ENCODE assay signal across 15 cellular contexts in genomic region chr2:213125646-213126347, GRCh38. TPM values are rescaled to one million over a fixed set of nuclear protein-coding genes. Genes with fewer than 3 reads are reported as not detected.
A peak's percentile ranks its signal among the peaks of the same experiment; 100 is the strongest.
DNase-seq lines count a peak whose midpoint lies in the region; ATAC-seq lines count a peak whose summit lies in the region.
"Had no signal": no experiment of that assay in that cellular context is flagged by ENCODE, and none has a peak within 500 bp of the region (broad histone marks: within the 10 kb centered on the region; RNA-seq: fewer than 3 reads in every experiment).

No MANE protein-coding gene starts in this region.

- H3K27ac Mint-ChIP-seq in activated T-cell treated with anti-CD3 and anti-CD28 coated beads, Interleukin-2, amount 50 U/mL, for 72 hours = peak overlapping the region; percentile 24
- peak overlapping the region; percentile 76 for H3K27ac Mint-ChIP-seq in stimulated activated naive CD8-positive, alpha-beta T cell treated with anti-CD3 and anti-CD28 coated beads, Interleukin-15, Interleukin-2, amounts not matched to agents 100 ng/mL and 50 ng/mL, for 24 hours
- H3K27ac Mint-ChIP-seq: activated naive CD4-positive, alpha-beta T cell treated with anti-CD3 and anti-CD28 coated beads for 36 hours had no signal

- H3K27me3 Mint-ChIP-seq in activated T-cell treated with anti-CD3 and anti-CD28 coated beads, Interleukin-2, amount 50 U/mL, for 72 hours (ENCODE audit: low read depth) = no peaks in the 10 kb centered on the region
- no peaks in the 10 kb centered on the region for H3K27me3 Mint-ChIP-seq in stimulated activated naive CD8-positive, alpha-beta T cell treated with anti-CD3 and anti-CD28 coated beads, Interleukin-15, Interleukin-2, amounts not matched to agents 100 ng/mL and 50 ng/mL, for 24 hours

- no peaks in the 10 kb centered on the region for H3K9me3 Mint-ChIP-seq in activated T-cell treated with anti-CD3 and anti-CD28 coated beads, Interleukin-2, amount 50 U/mL, for 72 hours
- no peaks in the 10 kb centered on the region for H3K9me3 Mint-ChIP-seq in stimulated activated naive CD8-positive, alpha-beta T cell treated with anti-CD3 and anti-CD28 coated beads, Interleukin-15, Interleukin-2, amounts not matched to agents 100 ng/mL and 50 ng/mL, for 24 hours
- H3K9me3 Mint-ChIP-seq: activated naive CD4-positive, alpha-beta T cell treated with anti-CD3 and anti-CD28 coated beads for 36 hours had no signal

- H3K36me3 Mint-ChIP-seq in activated T-cell treated with anti-CD3 and anti-CD28 coated beads, Interleukin-2, amount 50 U/mL, for 72 hours (ENCODE audit: insufficient read depth in 2 of 2) = no peaks in the 10 kb centered on the region
- peaks cover 4% of the 10 kb centered on the region for H3K36me3 Mint-ChIP-seq in stimulated activated naive CD8-positive, alpha-beta T cell treated with anti-CD3 and anti-CD28 coated beads, Interleukin-15, Interleukin-2, amounts not matched to agents 100 ng/mL and 50 ng/mL, for 24 hours (ENCODE audit: low read depth)

- DNase-seq in activated T-cell treated with anti-CD3 and anti-CD28 coated beads, Interleukin-2, amount 50 U/mL, for 72 hours = no peak
- DNase-seq in activated T-cell treated with anti-CD3 and anti-CD28 coated beads, Interleukin-2, amount 50 U/mL, for 48 hours = no peak
- DNase-seq in SKM-1 treated with dmso at 0.1 percent for 144 hours (lab: John Stamatoyannopoulos, UW; ENCODE audit: unreplicated experiment) = peak; percentile 74
- peak; percentile 16 for DNase-seq in fibroblast of gingiva (ENCODE audit: low read depth)
- no peak for DNase-seq in DMS79 (lab: John Stamatoyannopoulos, UW)
- DNase-seq in left lobe of liver (ENCODE audit: low spot score) = no peak
- DNase-seq: activated naive CD4-positive, alpha-beta T cell treated with anti-CD3 and anti-CD28 coated beads for 36 hours; islet precursor cell; NCI-H1694 treated with DMSO at 0.1 percent for 48 hours; stimulated activated CD4-positive, alpha-beta T cell treated with anti-CD3 and anti-CD28 coated beads, Interleukin-4, amount 100 ng/mL, for 24 hours; stimulated activated naive CD4-positive, alpha-beta T cell treated with Interleukin-2 at 50 U/mL for 16 hours had no signal

- H3K4me3 Mint-ChIP-seq in activated T-cell treated with anti-CD3 and anti-CD28 coated beads, Interleukin-2, amount 50 U/mL, for 72 hours = peak overlapping the region in 1 of 2 donors; percentile 38
- no peak overlapping the region for H3K4me3 Mint-ChIP-seq in stimulated activated naive CD8-positive, alpha-beta T cell treated with anti-CD3 and anti-CD28 coated beads, Interleukin-15, Interleukin-2, amounts not matched to agents 100 ng/mL and 50 ng/mL, for 24 hours
- H3K4me3 Mint-ChIP-seq: activated naive CD4-positive, alpha-beta T cell treated with anti-CD3 and anti-CD28 coated beads for 36 hours had no signal

- peaks cover 24% of the 10 kb centered on the region for H3K4me1 Mint-ChIP-seq in activated T-cell treated with anti-CD3 and anti-CD28 coated beads, Interleukin-2, amount 50 U/mL, for 72 hours (ENCODE audit: low read depth)
- H3K4me1 Mint-ChIP-seq in stimulated activated naive CD8-positive, alpha-beta T cell treated with anti-CD3 and anti-CD28 coated beads, Interleukin-15, Interleukin-2, amounts not matched to agents 100 ng/mL and 50 ng/mL, for 24 hours (ENCODE audit: low read depth) = peaks cover 73% of the 10 kb centered on the region

- ATAC-seq in activated T-cell treated with anti-CD3 and anti-CD28 coated beads, Interleukin-2, amount 50 U/mL, for 72 hours (replicated peaks in 1 of 2) = peak; percentile 45 to 67
- no peak for ATAC-seq in left lobe of liver
- ATAC-seq in HG02840 (IDR thresholded peaks at IDR 0.05; ENCODE audit: low FRiP score, unreplicated experiment) = no peak
- ATAC-seq: HepG2 had no signal

RNA-seq across cellular contexts. Expression of gene IKZF2, which starts 25.6 kb away (rescaled TPM):
- total RNA-seq in activated T-cell treated with anti-CD3 and anti-CD28 coated beads, Interleukin-2, amount 50 U/mL, for 72 hours = 10 to 100 TPM in 1 of 2 donors, 1 to 10 TPM in 1; 9.8 to 19.1 TPM
- total RNA-seq in left lobe of liver = 1.8 TPM
- total RNA-seq: G401 had no signal

Comparison
In these comparisons a context has a peak if more than half of its experiments do, and no peak if none do; other contexts are left out.
1. ATAC-seq: peak in activated T-cell treated with anti-CD3 and anti-CD28 coated beads, Interleukin-2, amount 50 U/mL, for 72 hours (2 of 2); none in left lobe of liver (single experiment) and HG02840 (single experiment).
2. DNase-seq: peak in SKM-1 treated with dmso at 0.1 percent for 144 hours (single experiment) and fibroblast of gingiva (single experiment); none in activated T-cell treated with anti-CD3 and anti-CD28 coated beads, Interleukin-2, amount 50 U/mL, for 72 hours (0 of 2), activated T-cell treated with anti-CD3 and anti-CD28 coated beads, Interleukin-2, amount 50 U/mL, for 48 hours (0 of 2), DMS79 (single experiment) and left lobe of liver (single experiment).